1 cellular context compared by ENCODE assay signal in genomic region chr11:64267207-64267945, GRCh38.
TF ChIP-seq lines count a peak whose summit lies in the region.

No MANE protein-coding gene starts in this region.

TF ChIP-seq in HCT116, 20 proteins besides CTCF, POLR2A, EP300 and RAD21 (continued from another document):
- TF ChIP-seq ZBTB33 (IDR thresholded peaks at IDR 0.05; ENCODE audit: extremely low read depth, insufficient replicate concordance, low read length): no peak
- no peak for TF ChIP-seq ZFX (IDR thresholded peaks at IDR 0.05)
- TF ChIP-seq CBX3 (IDR thresholded peaks at IDR 0.05; ENCODE audit: low read depth): no peak
- no peak for TF ChIP-seq ATF3 (IDR thresholded peaks at IDR 0.05)
- no peak for TF ChIP-seq MAX (IDR thresholded peaks at IDR 0.05)
- TF ChIP-seq CEBPB (IDR thresholded peaks at IDR 0.05; ENCODE audit: low read depth): no peak
- no peak for TF ChIP-seq POLR2AphosphoS5 (IDR thresholded peaks at IDR 0.05; ENCODE audit: low read depth, low read length)
- no peak for TF ChIP-seq ZNF274 (IDR thresholded peaks at IDR 0.05; ENCODE audit: low read depth, low read length)
- TF ChIP-seq EZH2 (IDR thresholded peaks at IDR 0.05): no peak
- no peak for TF ChIP-seq EZH2phosphoT487 (IDR thresholded peaks at IDR 0.05; ENCODE audit: borderline replicate concordance)
- TF ChIP-seq ELF1 (IDR thresholded peaks at IDR 0.05; ENCODE audit: borderline replicate concordance, low read depth): no peak
- no peak for TF ChIP-seq SRF (IDR thresholded peaks at IDR 0.05; ENCODE audit: low read depth)
- TF ChIP-seq YY1 (IDR thresholded peaks at IDR 0.05; ENCODE audit: extremely low read depth, insufficient replicate concordance, low read depth, low read length): no peak
- no peak for TF ChIP-seq FOSL1 (IDR thresholded peaks at IDR 0.05; ENCODE audit: low read depth)
